ENCODE assay signal across 19 cellular contexts in genomic region chr22:45397806-45398205, GRCh38. TPM values are rescaled to one million over a fixed set of nuclear protein-coding genes. Genes with fewer than 3 reads are reported as not detected.
DNase-seq lines count a peak whose midpoint lies in the region; ATAC-seq and TF ChIP-seq lines count a peak whose summit lies in the region.
"Had no signal": no experiment of that assay in that cellular context is flagged by ENCODE, and none has a peak within 500 bp of the region (broad histone marks: within the 10 kb centered on the region; RNA-seq: fewer than 3 reads in every experiment).

No MANE protein-coding gene starts in this region.

- H3K36me3 ChIP-seq in BE2C (no peaks in the 10 kb centered on the region), PC-3 (ENCODE audit: low read depth, low read length) (no peaks in the 10 kb centered on the region)
- H3K36me3 ChIP-seq: gastroesophageal sphincter had no signal

- no peak for ATAC-seq in PC-3
- ATAC-seq in left colon = peak; percentile 46
- no peak for ATAC-seq in GM19463 (IDR thresholded peaks at IDR 0.05; ENCODE audit: unreplicated experiment)
- ATAC-seq: gastroesophageal sphincter had no signal

- H3K9me2 ChIP-seq in PC-3 (replicated peaks; ENCODE audit: low read length) = no peaks in the 10 kb centered on the region

- H3F3A ChIP-seq in PC-3 (ENCODE audit: low read length, unreplicated experiment) = no peaks in the 10 kb centered on the region

- no peak overlapping the region for H2AFZ ChIP-seq in PC-3 (ENCODE audit: low read length)

- peaks cover 7% of the 10 kb centered on the region; the same call in 1 of the 2 replicates for H3K4me1 ChIP-seq in BE2C
- no peaks in the 10 kb centered on the region for H3K4me1 ChIP-seq in PC-3 (ENCODE audit: insufficient read depth, low read length)
- H3K4me1 ChIP-seq: gastroesophageal sphincter had no signal

- H3K9ac ChIP-seq in PC-3 (ENCODE audit: low read length) = no peak overlapping the region

- POLR2A ChIA-PET in PC-3 (lab: Charles Lee; ENCODE audit: unreplicated experiment) = no interaction called here

- CTCF ChIA-PET in PC-3 (lab: Charles Lee) = no interaction called here

- TF ChIP-seq CTCF in BE2C (IDR thresholded peaks at IDR 0.05; ENCODE audit: low read depth, low read length) (peak; percentile 24; the same call in 1 of the 2 replicates), GM12873 (IDR thresholded peaks at IDR 0.05; ENCODE audit: insufficient read depth, low read depth, low read length, missing control alignments) (peak; percentile 33), PC-3 (conservative IDR thresholded peaks at IDR 0.05; ENCODE audit: low read depth, low read length) (peak; percentile 27; the same call in 1 of the 2 replicates)

- no peaks in the 10 kb centered on the region for H3K27me3 ChIP-seq in BE2C
- H3K27me3 ChIP-seq in PC-3 (ENCODE audit: low read length) = no peaks in the 10 kb centered on the region

- H3K9me3 ChIP-seq in BE2C (no peaks in the 10 kb centered on the region), PC-3 (ENCODE audit: low read length) (no peaks in the 10 kb centered on the region)
- H3K9me3 ChIP-seq: gastroesophageal sphincter had no signal

- no peak for DNase-seq in BE2C
- peak; percentile 5 for DNase-seq in PC-3
- DNase-seq in left colon = no peak
- no peak for DNase-seq in NCI-H2196 treated with DMSO at 0.1 percent for 48 hours (lab: John Stamatoyannopoulos, UW; ENCODE audit: unreplicated experiment)
- DNase-seq in NCI-H510A treated with DMSO at 0.1 percent for 48 hours (lab: John Stamatoyannopoulos, UW) = no peak
- DNase-seq in NCI-H774 (lab: John Stamatoyannopoulos, UW) = no peak
- DNase-seq: activated gamma-delta T cell, amygdala, COR-L47, mesenchymal stem cell, NCI-H2107, NCI-H748 treated with DMSO at 0.1 percent for 48 hours, retina had no signal

- no peaks in the 10 kb centered on the region for H4K20me1 ChIP-seq in PC-3 (ENCODE audit: low read length)

- no peak overlapping the region for H3K27ac ChIP-seq in PC-3 (ENCODE audit: low read length)
- H3K27ac ChIP-seq: gastroesophageal sphincter had no signal

- intact Hi-C loops in PC-3 (cut with micrococcal nuclease) = no loop called here
- intact Hi-C loops in left colon (cut with DNase I, micrococcal nuclease) = no loop called here

- no TSS peak for BruUV-seq in PC-3 (replicated peaks; lab: Mats Ljungman, UMichigan)

- no peaks in the 10 kb centered on the region for H3K79me2 ChIP-seq in PC-3 (ENCODE audit: low read length)

- H3K4me2 ChIP-seq in PC-3 (ENCODE audit: low read length) = no peak overlapping the region

- H3K4me3 ChIP-seq in BE2C (ENCODE audit: low read depth, low read length) (no peak overlapping the region), PC-3 (ENCODE audit: low read length) (no peak overlapping the region)
- H3K4me3 ChIP-seq: gastroesophageal sphincter had no signal

RNA-seq across cellular contexts. Expression of gene SMC1B, which starts 15.6 kb away (rescaled TPM):
- not detected for polyA plus RNA-seq in BE2C (2012; ENCODE audit: insufficient read depth, insufficient read length, low read depth)
- 0.04 TPM in 1 of 2 replicates, not detected in the other for total RNA-seq in PC-3 (2014; rRNA removed)
- not detected for total RNA-seq in left colon
- total RNA-seq: cerebellum, gastroesophageal sphincter had no signal
- polyA plus RNA-seq: endothelial cell of umbilical vein, neural cell had no signal

RNA-seq across cellular contexts. Expression of gene RIBC2, which starts 15.7 kb away (rescaled TPM):
- 0.62 TPM for polyA plus RNA-seq in BE2C (2012; ENCODE audit: insufficient read depth, insufficient read length, low read depth)
- total RNA-seq in PC-3 (2014; rRNA removed) = 2.7 and 4.5 TPM in 2 replicates
- total RNA-seq in left colon = 1 to 10 TPM in 1 of 2 donors, under 1 TPM in 1; 0.84 to 1.2 TPM
- polyA plus RNA-seq: neural cell had no signal
